Comparison of ENCODE assay signal across 9 cellular contexts in genomic region chr12:121334513-121335343, GRCh38. TPM values are rescaled to one million over a fixed set of nuclear protein-coding genes. Genes with fewer than 3 reads are reported as not detected.
A peak's percentile ranks its signal among the peaks of the same experiment; 100 is the strongest.
DNase-seq lines count a peak whose midpoint lies in the region; ATAC-seq, FAIRE-seq and TF ChIP-seq lines count a peak whose summit lies in the region.
"Had no signal": no experiment of that assay in that cellular context is flagged by ENCODE, and none has a peak within 500 bp of the region (broad histone marks: within the 10 kb centered on the region; RNA-seq: fewer than 3 reads in every experiment).

No MANE protein-coding gene starts in this region.

- H3K79me2 ChIP-seq in DOHH2 (ENCODE audit: control insufficient read depth, low read length) (no peaks in the 10 kb centered on the region; the same call in 1 of the 2 replicates), K562 (ENCODE audit: control insufficient read depth, insufficient read depth, low read length) (peaks cover 6% of the 10 kb centered on the region; the same call in 1 of the 3 replicates)

- H3K36me3 ChIP-seq in DOHH2 (ENCODE audit: control insufficient read depth, low read length) (peaks cover 77% of the 10 kb centered on the region), K562 (ENCODE audit: control insufficient read depth, insufficient read depth, low read length) (peaks cover 93% of the 10 kb centered on the region)

- peaks cover 9% of the 10 kb centered on the region for H3F3A ChIP-seq in DOHH2 (ENCODE audit: control insufficient read depth, insufficient read depth)

- H3K36me3 Mint-ChIP-seq in immature natural killer cell: peaks cover 12 to 53% (median 18%) of the 10 kb centered on the region in 3 donors
- H3K36me3 Mint-ChIP-seq in stimulated activated naive B cell treated with anti-CD40 and anti-IgM and Interleukin-4, amounts not matched to agents 10 μg/mL and 1 μg/mL and 100 μg/mL, for 72 hours: peaks cover 27 to 28% of the 10 kb centered on the region in 2 donors

- no peak overlapping the region for H3K4me3 ChIP-seq in DOHH2 (ENCODE audit: low read length)
- no peak overlapping the region for H3K4me3 ChIP-seq in K562

- no peaks in the 10 kb centered on the region for H3K9me3 Mint-ChIP-seq in immature natural killer cell
- no peaks in the 10 kb centered on the region for H3K9me3 Mint-ChIP-seq in stimulated activated naive B cell treated with anti-CD40 and anti-IgM and Interleukin-4, amounts not matched to agents 10 μg/mL and 1 μg/mL and 100 μg/mL, for 72 hours

- H3K27ac Mint-ChIP-seq in immature natural killer cell: peak overlapping the region; percentile 48 to 87 (median 71)
- no peak overlapping the region for H3K27ac Mint-ChIP-seq in stimulated activated naive B cell treated with anti-CD40 and anti-IgM and Interleukin-4, amounts not matched to agents 10 μg/mL and 1 μg/mL and 100 μg/mL, for 72 hours

- POLR2A ChIA-PET in K562 (lab: Yijun Ruan, JAX): interaction anchor here (0.6 to 1.5 kb wide), 9 partner anchors 10 to 880 kb away, joined by 3 to 5 read pairs (median 3); no protein-coding TSS in a partner anchor

- H4K20me1 ChIP-seq in DOHH2 (ENCODE audit: control insufficient read depth, insufficient read depth, low read depth, low read length): no peaks in the 10 kb centered on the region
- H4K20me1 ChIP-seq in K562 (replicated peaks; ENCODE audit: control insufficient read depth, insufficient read depth, low read length): no peaks in the 10 kb centered on the region; the same call in 1 of the 2 replicates

- no TSS peak for BruUV-seq in K562 (replicated peaks; lab: Mats Ljungman, UMichigan)

- no peak overlapping the region for H2AFZ ChIP-seq in K562 (ENCODE audit: low read depth, low read length)

- CTCF ChIA-PET in K562 (lab: Yijun Ruan, JAX; ENCODE audit: low intra/inter-chr PET ratio): interaction anchor here (1.0 to 2.7 kb wide), 3 partner anchors 90 to 459 kb away, joined by 3 to 11 read pairs (median 5); no protein-coding TSS in a partner anchor

- peak; percentile 50 to 76 for TF ChIP-seq RAD21 in K562 (CRISPR knock-in tag; conservative IDR thresholded peaks at IDR 0.05 in 1 of 2, IDR thresholded peaks at IDR 0.05 in 1 of 2)

- peaks cover 0 to 7% of the 10 kb centered on the region in 2 donors for H3K4me1 Mint-ChIP-seq in immature natural killer cell
- no peaks in the 10 kb centered on the region for H3K4me1 Mint-ChIP-seq in stimulated activated naive B cell treated with anti-CD40 and anti-IgM and Interleukin-4, amounts not matched to agents 10 μg/mL and 1 μg/mL and 100 μg/mL, for 72 hours

- ATAC-seq in K562 (peak; percentile 94), HG03108 (IDR thresholded peaks at IDR 0.05; ENCODE audit: unreplicated experiment) (no peak)
- peak; percentile 77 to 80 for ATAC-seq in stimulated activated naive B cell treated with anti-CD40 and anti-IgM and Interleukin-4, amounts not matched to agents 10 μg/mL and 1 μg/mL and 100 μg/mL, for 72 hours (replicated peaks)

- H3K27ac ChIP-seq in DOHH2 (ENCODE audit: low read depth, low read length) (no peak overlapping the region), K562 (ENCODE audit: extremely low read depth, low read depth, low read length) (no peak overlapping the region)

- TF ChIP-seq CTCF in DOHH2 (IDR thresholded peaks at IDR 0.05; ENCODE audit: low read depth, low read length, poor library complexity, severe bottlenecking) (peak; percentile 93), K562 (IDR thresholded peaks at IDR 0.05 in 2 of 3, conservative IDR thresholded peaks at IDR 0.05 in 1 of 3; ENCODE audit: insufficient read depth in 2 of 3, low read depth in 1 of 3, low read length in 3 of 3) (peak; percentile 71 to 84 (median 81))

- H3K9me2 ChIP-seq in DOHH2 (replicated peaks; ENCODE audit: control insufficient read depth, low read length): no peaks in the 10 kb centered on the region

- DNase-seq in HS-27A (ENCODE audit: low read depth) (peak; percentile 8), NCI-H82 (lab: John Stamatoyannopoulos, UW) (peak; percentile 85), K562 (ENCODE audit: extremely low read depth in 1 of 4, low spot score in 3 of 4) (peak; percentile 58 to 66 (median 63)), immature natural killer cell (peak; percentile 41 to 56 (median 52))
- DNase-seq in stimulated activated naive B cell treated with anti-CD40 and anti-IgM and Interleukin-4, amounts not matched to agents 10 μg/mL and 1 μg/mL and 100 μg/mL, for 72 hours: no peak
- DNase-seq in activated CD8-positive, alpha-beta memory T cell treated with anti-CD3 and anti-CD28 coated beads, Interleukin-2, amount 50 U/mL, for 48 hours: no peak

- peak; percentile 86 for FAIRE-seq in K562 (lab: Jason Lieb, UNC)

- H3K9me1 ChIP-seq in K562 (ENCODE audit: control insufficient read depth, insufficient read depth, low read length): no peaks in the 10 kb centered on the region

- H3K27me3 ChIP-seq in DOHH2 (ENCODE audit: control insufficient read depth, low read length): no peaks in the 10 kb centered on the region
- H3K27me3 ChIP-seq in K562 (ENCODE audit: control insufficient read depth in 2 of 2, insufficient read depth in 2 of 2, low read length in 2 of 2): no peaks in the 10 kb centered on the region

- no peaks in the 10 kb centered on the region for H3K4me1 ChIP-seq in DOHH2 (ENCODE audit: control insufficient read depth, low read length)
- H3K4me1 ChIP-seq in K562 (replicated peaks in 1 of 2; ENCODE audit: control insufficient read depth in 2 of 2, insufficient read depth in 2 of 2, low read length in 2 of 2): no peaks in the 10 kb centered on the region

- H3K9ac ChIP-seq in K562 (ENCODE audit: insufficient read depth in 1 of 2, low read depth in 2 of 2, low read length in 2 of 2): no peak overlapping the region

- intact Hi-C loops in K562 (cut with micrococcal nuclease): loop anchor here (2.0 kb wide), 2 partner anchors 66 to 108 kb away; partner anchors contain the start of gene RNF34

- peaks cover 0 to 2% (median 0%) of the 10 kb centered on the region in 3 donors for H3K27me3 Mint-ChIP-seq in immature natural killer cell (ENCODE audit: low read depth in 3 of 3)
- H3K27me3 Mint-ChIP-seq in stimulated activated naive B cell treated with anti-CD40 and anti-IgM and Interleukin-4, amounts not matched to agents 10 μg/mL and 1 μg/mL and 100 μg/mL, for 72 hours: no peaks in the 10 kb centered on the region
- H3K27me3 Mint-ChIP-seq: activated naive CD8-positive, alpha-beta T cell had no signal

- TF ChIP-seq EP300 in K562 (IDR thresholded peaks at IDR 0.05; ENCODE audit: low read length): no peak

- in situ Hi-C loops in K562 (cut with MboI): no loop called here

- H3K4me2 ChIP-seq in DOHH2 (ENCODE audit: low read length) (no peak overlapping the region), K562 (ENCODE audit: insufficient read depth, low read length) (no peak overlapping the region)

- 57% methylated on average over 8 of the region's 8 CpGs for WGBS in K562 (ENCODE audit: insufficient coverage, low coverage, missing lambda C conversion rate)

- no peaks in the 10 kb centered on the region for H3K9me3 ChIP-seq in DOHH2 (ENCODE audit: control insufficient read depth, insufficient read depth, low read length)
- H3K9me3 ChIP-seq in K562 (replicated peaks; ENCODE audit: control insufficient read depth, insufficient read depth, low read depth, low read length): no peaks in the 10 kb centered on the region

- no peak overlapping the region for H3K4me3 Mint-ChIP-seq in immature natural killer cell
- no peak overlapping the region for H3K4me3 Mint-ChIP-seq in stimulated activated naive B cell treated with anti-CD40 and anti-IgM and Interleukin-4, amounts not matched to agents 10 μg/mL and 1 μg/mL and 100 μg/mL, for 72 hours
- H3K4me3 Mint-ChIP-seq: activated naive CD8-positive, alpha-beta T cell had no signal

- no peak for TF ChIP-seq POLR2A in K562 (conservative IDR thresholded peaks at IDR 0.05)

RNA-seq across cellular contexts. Expression of gene ANAPC5, which starts 17.5 kb away (rescaled TPM):
- 698 and 990 TPM in 2 replicates for total RNA-seq in K562 (2011; cell fraction: chromatin; rRNA removed; ENCODE audit: low replicate concordance)
- total RNA-seq in K562 (2011; cell fraction: nucleolus; rRNA removed): 389 and 392 TPM in 2 replicates
- 547 and 619 TPM in 2 replicates for total RNA-seq in K562 (2011; cell fraction: nucleoplasm; rRNA removed)
- total RNA-seq in K562 (2014; rRNA removed) (176 and 194 TPM in 2 replicates), K562 (2014; rRNA removed; fragmentation: Illumina TruSeq; extraction: Trizol) (269 and 301 TPM in 2 replicates), K562 (2015; rRNA removed; fragmentation: Illumina TruSeq; extraction: Trizol) (190 and 197 TPM in 2 replicates), K562 (2021) (168 and 169 TPM in 2 replicates)
- polyA plus RNA-seq in K562 (2011; rRNA removed) (307 and 315 TPM in 2 replicates), K562 (2014; fragmentation: Illumina TruSeq; extraction: Trizol) (201 and 250 TPM in 2 replicates), K562 (2014; fragmentation: Nextera tagmentation; extraction: Ambion mirVana) (100 to 1,000 TPM; 136 to 181 TPM), K562 (2014; rRNA removed) (207 and 213 TPM in 2 replicates), immature natural killer cell (100 to 1,000 TPM; 150 to 248 (median 157) TPM)
- polyA plus RNA-seq in K562 (2011; cell fraction: cytosol; rRNA removed): 232 and 246 TPM in 2 replicates
- polyA plus RNA-seq in K562 (2011; cell fraction: nucleus; rRNA removed): 472 and 632 TPM in 2 replicates
- 114 and 144 TPM in 2 replicates for polyA plus RNA-seq in K562 (2012)
- 307 and 339 TPM in 2 replicates for polyA minus RNA-seq in K562 (2011; rRNA and poly(A)+ RNA removed)
- 97.9 and 140 TPM in 2 replicates for polyA minus RNA-seq in K562 (2011; cell fraction: cytosol; rRNA and poly(A)+ RNA removed)
- polyA minus RNA-seq in K562 (2011; cell fraction: nucleus; rRNA and poly(A)+ RNA removed): 212 and 378 TPM in 2 replicates

RNA-seq across cellular contexts. Expression of gene CAMKK2, which starts 38.2 kb away (rescaled TPM):
- 43.2 and 68.9 TPM in 2 replicates for total RNA-seq in K562 (2011; cell fraction: chromatin; rRNA removed; ENCODE audit: low replicate concordance)
- 40.5 and 41.3 TPM in 2 replicates for total RNA-seq in K562 (2011; cell fraction: nucleolus; rRNA removed)
- total RNA-seq in K562 (2011; cell fraction: nucleoplasm; rRNA removed): 39.2 and 39.8 TPM in 2 replicates
- total RNA-seq in K562 (2014; rRNA removed) (18.8 and 21.1 TPM in 2 replicates), K562 (2014; rRNA removed; fragmentation: Illumina TruSeq; extraction: Trizol) (12.6 and 12.7 TPM in 2 replicates), K562 (2015; rRNA removed; fragmentation: Illumina TruSeq; extraction: Trizol) (10.5 and 10.8 TPM in 2 replicates), K562 (2021) (30.8 and 32.0 TPM in 2 replicates)
- polyA plus RNA-seq in K562 (2011; rRNA removed) (18.2 and 20.5 TPM in 2 replicates), K562 (2014; fragmentation: Illumina TruSeq; extraction: Trizol) (22.0 and 22.3 TPM in 2 replicates), K562 (2014; fragmentation: Nextera tagmentation; extraction: Ambion mirVana) (1 to 10 TPM; 4.3 to 5.4 TPM), K562 (2014; rRNA removed) (20.1 and 21.1 TPM in 2 replicates), immature natural killer cell (10 to 100 TPM in 2 of 3 donors, 1 to 10 TPM in 1; 8.0 to 20.3 (median 12.6) TPM)
- 19.2 and 26.4 TPM in 2 replicates for polyA plus RNA-seq in K562 (2011; cell fraction: cytosol; rRNA removed)
- 40.6 and 54.1 TPM in 2 replicates for polyA plus RNA-seq in K562 (2011; cell fraction: nucleus; rRNA removed)
- polyA plus RNA-seq in K562 (2012): 15.5 and 22.2 TPM in 2 replicates
- polyA minus RNA-seq in K562 (2011; rRNA and poly(A)+ RNA removed): 18.1 and 27.5 TPM in 2 replicates
- 18.8 and 19.5 TPM in 2 replicates for polyA minus RNA-seq in K562 (2011; cell fraction: cytosol; rRNA and poly(A)+ RNA removed)
- 25.4 and 26.8 TPM in 2 replicates for polyA minus RNA-seq in K562 (2011; cell fraction: nucleus; rRNA and poly(A)+ RNA removed)

Comparison
In these comparisons a context has a peak if more than half of its experiments do, and no peak if none do; other contexts are left out.
1. DNase-seq: peak in HS-27A (single experiment), NCI-H82 (single experiment), K562 (4 of 4) and immature natural killer cell (3 of 3); none in stimulated activated naive B cell treated with anti-CD40 and anti-IgM and Interleukin-4, amounts not matched to agents 10 μg/mL and 1 μg/mL and 100 μg/mL, for 72 hours (single experiment) and activated CD8-positive, alpha-beta memory T cell treated with anti-CD3 and anti-CD28 coated beads, Interleukin-2, amount 50 U/mL, for 48 hours (single experiment).